Comparison of ENCODE assay signal across 9 cellular contexts in genomic region chr17:40106089-40106759, GRCh38. TPM values are rescaled to one million over a fixed set of nuclear protein-coding genes. Genes with fewer than 3 reads are reported as not detected.
DNase-seq lines count a peak whose midpoint lies in the region; ATAC-seq and TF ChIP-seq lines count a peak whose summit lies in the region.
"Had no signal": no experiment of that assay in that cellular context is flagged by ENCODE, and none has a peak within 500 bp of the region (broad histone marks: within the 10 kb centered on the region; RNA-seq: fewer than 3 reads in every experiment).

No MANE protein-coding gene starts in this region.

- H3K4me3 Mint-ChIP-seq in endothelial cell (ENCODE audit: unreplicated experiment): peak overlapping the region; percentile 47

- no peaks in the 10 kb centered on the region for H3K27me3 ChIP-seq in left ventricle myocardium inferior (ENCODE audit: low read depth)
- no peaks in the 10 kb centered on the region for H3K27me3 ChIP-seq in neuron (ENCODE audit: insufficient read depth, low read length)
- no peaks in the 10 kb centered on the region for H3K27me3 ChIP-seq in vagina

- H3K4me3 ChIP-seq in left ventricle myocardium inferior (peak overlapping the region; percentile 26), neuron (ENCODE audit: low read length) (no peak overlapping the region), vagina (peak overlapping the region in 1 of 2 donors; percentile 5)

- H3K4me1 Mint-ChIP-seq in endothelial cell (ENCODE audit: unreplicated experiment): peaks cover 71% of the 10 kb centered on the region

- no peaks in the 10 kb centered on the region for H3K9me3 ChIP-seq in left ventricle myocardium inferior (replicated peaks)
- no peaks in the 10 kb centered on the region for H3K9me3 ChIP-seq in neuron (ENCODE audit: low read length)
- no peaks in the 10 kb centered on the region for H3K9me3 ChIP-seq in vagina

- intact Hi-C loops in left ventricle myocardium inferior (cut with micrococcal nuclease) (no loop called here), Right ventricle myocardium superior (cut with DNase I) (no loop called here), vagina (cut with DNase I) (no loop called here)

- H2AFZ ChIP-seq in neuron (ENCODE audit: low read depth, low read length): peak overlapping the region; percentile 18

- H3K27ac Mint-ChIP-seq in endothelial cell (ENCODE audit: unreplicated experiment): no peak overlapping the region

- peak; percentile 5 for DNase-seq in left ventricle myocardium inferior
- no peak for DNase-seq in Right ventricle myocardium superior
- DNase-seq in endothelial cell (ENCODE audit: low spot score): no peak
- DNase-seq in vagina (ENCODE audit: extremely low spot score in 2 of 2): no peak
- DNase-seq in dedifferentiated amniotic fluid mesenchymal stem cell (ENCODE audit: extremely low spot score): no peak
- DNase-seq: SIG-M5 had no signal

- H3K4me1 ChIP-seq in left ventricle myocardium inferior (peaks cover 100% of the 10 kb centered on the region), neuron (ENCODE audit: insufficient read depth, low read length) (peaks cover 49% of the 10 kb centered on the region), vagina (peaks cover 97% of the 10 kb centered on the region)

- no peak for ATAC-seq in Right ventricle myocardium superior (ENCODE audit: poor library complexity)
- no peak for ATAC-seq in GM18867 (IDR thresholded peaks at IDR 0.05; ENCODE audit: unreplicated experiment)
- no peak for ATAC-seq in GM19395 (IDR thresholded peaks at IDR 0.05; ENCODE audit: unreplicated experiment)

- peaks cover 25% of the 10 kb centered on the region for H3K27me3 Mint-ChIP-seq in endothelial cell (ENCODE audit: unreplicated experiment)

- H3K36me3 ChIP-seq in left ventricle myocardium inferior (no peaks in the 10 kb centered on the region), neuron (ENCODE audit: insufficient read depth, low read length) (no peaks in the 10 kb centered on the region), vagina (no peaks in the 10 kb centered on the region)

- H3K27ac ChIP-seq in left ventricle myocardium inferior (replicated peaks) (peak overlapping the region; percentile 100), vagina (peak overlapping the region; percentile 98)

- TF ChIP-seq CTCF in left ventricle myocardium inferior (IDR thresholded peaks at IDR 0.05; ENCODE audit: borderline replicate concordance) (no peak), endothelial cell (IDR thresholded peaks at IDR 0.05; ENCODE audit: unreplicated experiment) (no peak), vagina (IDR thresholded peaks at IDR 0.05) (no peak)

- H3K9me3 Mint-ChIP-seq in endothelial cell (ENCODE audit: unreplicated experiment): no peaks in the 10 kb centered on the region

- no peaks in the 10 kb centered on the region for H3K36me3 Mint-ChIP-seq in endothelial cell (ENCODE audit: low read depth, unreplicated experiment)

- no peak for TF ChIP-seq POLR2A in vagina (IDR thresholded peaks at IDR 0.05)

RNA-seq across cellular contexts. Expression of gene NR1D1, which starts 5.8 kb away (rescaled TPM):
- 19.1 TPM for total RNA-seq in left ventricle myocardium inferior
- 21.1 TPM for total RNA-seq in Right ventricle myocardium superior
- total RNA-seq in endothelial cell (ENCODE audit: unreplicated experiment): 2.6 TPM
- 15.0 TPM for total RNA-seq in vagina

RNA-seq across cellular contexts. Expression of gene MSL1, which starts 15.5 kb away (rescaled TPM):
- total RNA-seq in left ventricle myocardium inferior (39.8 TPM), Right ventricle myocardium superior (46.8 TPM), endothelial cell (ENCODE audit: unreplicated experiment) (96.2 TPM), vagina (62.4 TPM)

RNA-seq across cellular contexts. Expression of gene CASC3, which starts 34.1 kb away (rescaled TPM):
- total RNA-seq in left ventricle myocardium inferior: 44.0 TPM
- total RNA-seq in Right ventricle myocardium superior: 45.9 TPM
- total RNA-seq in endothelial cell (ENCODE audit: unreplicated experiment): 96.4 TPM
- total RNA-seq in vagina: 40.0 TPM

RNA-seq across cellular contexts. Expression of gene THRA, which starts 43.5 kb away (rescaled TPM):
- total RNA-seq in left ventricle myocardium inferior (78.3 TPM), Right ventricle myocardium superior (80.0 TPM), endothelial cell (ENCODE audit: unreplicated experiment) (13.6 TPM), vagina (40.3 TPM)

RNA-seq across cellular contexts. Expression of gene MED24, which starts 52.0 kb away (rescaled TPM):
- total RNA-seq in left ventricle myocardium inferior (58.2 TPM), Right ventricle myocardium superior (54.0 TPM), endothelial cell (ENCODE audit: unreplicated experiment) (111 TPM), vagina (106 TPM)
